16 cellular contexts compared by ENCODE assay signal in genomic region chr2:72050734-72051133, GRCh38.
DNase-seq lines count a peak whose midpoint lies in the region; ATAC-seq and TF ChIP-seq lines count a peak whose summit lies in the region.
"Had no signal": no experiment of that assay in that cellular context is flagged by ENCODE, and none has a peak within 500 bp of the region (broad histone marks: within the 10 kb centered on the region; RNA-seq: fewer than 3 reads in every experiment).

No MANE protein-coding gene starts in this region.

- intact Hi-C loops in left lung (cut with DNase I), result no loop called here
- intact Hi-C loops in upper lobe of right lung (cut with DNase I), result no loop called here
- intact Hi-C loops in posterior vena cava (cut with DNase I), result no loop called here

- no peaks in the 10 kb centered on the region for H3K27me3 ChIP-seq in left lung
- H3K27me3 ChIP-seq in upper lobe of right lung, result no peaks in the 10 kb centered on the region
- H3K27me3 ChIP-seq: BLaER1 had no signal

- H3K9me3 ChIP-seq in left lung (peaks cover 0 to 12% of the 10 kb centered on the region in 2 donors), upper lobe of right lung (no peaks in the 10 kb centered on the region)
- H3K9me3 ChIP-seq: HAP-1 had no signal

- no peak for DNase-seq in left lung
- DNase-seq in myocyte (ENCODE audit: low read depth), result peak; percentile 39
- DNase-seq in upper lobe of right lung, result no peak
- no peak for DNase-seq in posterior vena cava (ENCODE audit: low spot score)
- no peak for DNase-seq in superior temporal gyrus (ENCODE audit: extremely low spot score)
- DNase-seq in AG20443 (ENCODE audit: low spot score), result no peak
- DNase-seq: Caco-2; CD4-positive, CD25-positive, alpha-beta regulatory T cell; CD8-positive, alpha-beta T cell; DMS153; DND-41; GOT3; HFFc6 had no signal

- ATAC-seq in left lung (peak; percentile 77), upper lobe of right lung (peak; percentile 85)
- ATAC-seq: CD8-positive, alpha-beta T cell had no signal

- H3K36me3 ChIP-seq in left lung (no peaks in the 10 kb centered on the region), upper lobe of right lung (no peaks in the 10 kb centered on the region)
- H3K36me3 ChIP-seq: BLaER1, HAP-1 had no signal

- H3K4me1 ChIP-seq in left lung, result no peaks in the 10 kb centered on the region
- peaks cover 4% of the 10 kb centered on the region for H3K4me1 ChIP-seq in upper lobe of right lung
- H3K4me1 ChIP-seq: Caco-2, HAP-1 had no signal

- no peak for TF ChIP-seq CTCF in left lung (IDR thresholded peaks at IDR 0.05)
- TF ChIP-seq CTCF in upper lobe of right lung (IDR thresholded peaks at IDR 0.05), result no peak

- H3K27ac ChIP-seq in left lung (no peak overlapping the region), upper lobe of right lung (no peak overlapping the region)
- H3K27ac ChIP-seq: BLaER1, C4-2B had no signal

- H3K4me3 ChIP-seq in left lung (no peak overlapping the region), upper lobe of right lung (no peak overlapping the region)
- H3K4me3 ChIP-seq: BLaER1, HAP-1 had no signal
